7 cellular contexts compared by ENCODE assay signal in the genomic region with DNA sequence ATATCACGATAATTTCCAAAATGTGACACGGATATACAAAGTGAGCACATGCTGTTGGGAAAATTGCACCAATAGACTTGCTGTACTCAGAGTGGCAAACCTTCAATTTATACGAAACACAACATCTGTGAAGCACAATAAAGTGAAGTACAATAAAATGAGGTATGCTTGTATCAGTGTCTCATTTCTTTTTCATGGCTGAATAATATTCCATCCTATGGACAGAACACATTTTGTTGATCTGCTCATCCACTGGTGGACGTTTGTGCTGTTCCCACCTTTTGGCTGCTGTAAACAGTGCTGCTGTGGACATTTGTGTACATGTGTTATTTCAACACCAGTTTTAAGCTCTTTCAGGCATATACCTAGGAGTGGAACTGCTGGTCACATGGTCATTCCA.
"Had no signal": no experiment of that assay in that cellular context is flagged by ENCODE, and none has a peak within 500 bp of the region (broad histone marks: within the 10 kb centered on the region; RNA-seq: fewer than 3 reads in every experiment).

No MANE protein-coding gene starts in this region.

- ATAC-seq: HepG2 had no signal

- H3K4me3 Mint-ChIP-seq: IgD-negative memory B cell had no signal

- H3K27ac ChIP-seq: HL-60 had no signal

- DNase-seq: IMR-90, KBM-7, KG1 had no signal

- FAIRE-seq: HepG2, HTR-8/SVneo had no signal

- H3K27ac Mint-ChIP-seq: IgD-negative memory B cell had no signal

- H3K4me1 Mint-ChIP-seq: IgD-negative memory B cell had no signal
